Comparison of ENCODE assay signal across 8 cellular contexts in the genomic region with DNA sequence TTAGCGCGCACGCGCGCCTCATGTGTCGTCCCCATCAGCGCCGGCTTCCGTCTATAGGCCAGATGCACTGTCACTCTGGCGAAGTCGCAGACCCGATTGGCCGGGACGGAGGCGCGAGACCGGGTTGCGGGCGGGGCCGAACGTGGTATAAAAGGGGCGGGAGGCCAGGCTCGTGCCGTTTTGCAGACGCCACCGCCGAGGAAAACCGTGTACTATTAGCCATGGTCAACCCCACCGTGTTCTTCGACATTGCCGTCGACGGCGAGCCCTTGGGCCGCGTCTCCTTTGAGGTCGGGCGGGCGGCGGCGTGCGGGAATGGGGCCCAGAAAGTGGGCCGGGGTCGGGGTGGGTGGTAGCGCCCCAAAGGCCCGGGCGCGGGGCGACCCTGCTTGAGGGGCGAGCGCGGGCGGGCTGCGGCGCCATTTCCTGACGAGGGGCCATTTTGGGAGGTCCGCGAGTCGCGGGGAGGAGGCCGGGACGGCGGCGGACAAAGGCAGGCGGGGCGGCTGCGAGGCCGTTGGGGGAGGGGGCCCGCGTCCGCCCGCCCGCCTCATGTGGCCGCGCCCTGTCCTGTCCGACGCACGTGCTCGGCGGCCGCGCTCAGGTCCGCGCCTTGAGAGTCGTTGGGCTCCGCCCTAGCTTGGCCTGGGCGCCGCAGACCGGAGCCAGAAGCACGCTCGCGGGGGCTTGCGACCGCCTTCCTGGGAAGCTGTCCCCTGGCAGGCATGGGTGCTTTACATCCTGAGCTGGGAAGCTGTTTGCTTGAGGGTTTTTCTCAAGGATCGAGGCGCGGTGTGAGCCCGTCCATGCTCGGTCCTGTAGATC. TPM values are rescaled to one million over a fixed set of nuclear protein-coding genes. Genes with fewer than 3 reads are reported as not detected.
DNase-seq lines count a peak whose midpoint lies in the region; ATAC-seq and TF ChIP-seq lines count a peak whose summit lies in the region.

Gene PPIA, plus strand, starts transcription at position 178 of the 825 bp plus-strand sequence. Its CDS starts 44 bp downstream, at position 222.

- peaks cover 2 to 3% of the 10 kb centered on the region in 2 experiments; a peak in 2 of 5 replicates for H3K9me3 Mint-ChIP-seq in H9
- H3K9me3 Mint-ChIP-seq in nephron, result no peaks in the 10 kb centered on the region

- H3K4me3 Mint-ChIP-seq in H9, result peak within 1 kb of the TSS; percentile 90 to 95
- peak within 1 kb of the TSS; percentile 93 to 98 (median 95) for H3K4me3 Mint-ChIP-seq in nephron

- H3K14ac ChIP-seq in H9 (ENCODE audit: insufficient read depth, low read length), result peak within 1 kb of the TSS; percentile 98

- peak within 1 kb of the TSS; percentile 1 for H2BK5ac ChIP-seq in H9 (ENCODE audit: insufficient read length, low read length)

- no peak within 1 kb of the TSS for H3K56ac ChIP-seq in H9 (ENCODE audit: insufficient read length, low read depth, low read length)

- no peaks in the 10 kb centered on the region for H3K4me1 ChIP-seq in H9 (ENCODE audit: insufficient read depth, low read length)
- peaks cover 11% of the 10 kb centered on the region for H3K4me1 ChIP-seq in MM.1S (ENCODE audit: low read length)

- WGBS in H9 (ENCODE audit: extremely low coverage, insufficient read length, low lambda C conversion rate), result no CpG with 5 or more reads among the region's 99 CpGs

- peak within 1 kb of the TSS; percentile 98 to 99 (median 99) for H3K27ac Mint-ChIP-seq in H9
- peak within 1 kb of the TSS; percentile 94 to 99 (median 99) for H3K27ac Mint-ChIP-seq in nephron

- H3K79me2 ChIP-seq in H9 (ENCODE audit: insufficient read depth, low read length) (peaks cover 20% of the 10 kb centered on the region; the same call in 1 of the 2 replicates), MM.1S (ENCODE audit: low read length) (peaks cover 54% of the 10 kb centered on the region)

- H3K27ac ChIP-seq in H9 (ENCODE audit: insufficient read length, low read depth, low read length) (peak within 1 kb of the TSS; percentile 52), MM.1S (ENCODE audit: low read length) (peak within 1 kb of the TSS; percentile 90)

- H4K5ac ChIP-seq in H9 (ENCODE audit: insufficient read length, low read depth, low read length), result peak within 1 kb of the TSS; percentile 25

- H3K23me2 ChIP-seq in H9 (ENCODE audit: insufficient read length, low read depth, low read length, poor library complexity, severe bottlenecking), result peaks cover 5% of the 10 kb centered on the region

- peaks cover 24% of the 10 kb centered on the region; the same call in 1 of the 2 replicates for H3K36me3 ChIP-seq in MM.1S (replicated peaks; ENCODE audit: insufficient read depth, low read length)

- no peak within 1 kb of the TSS for H2BK12ac ChIP-seq in H9 (ENCODE audit: insufficient read length, low read depth, low read length)

- H3K4me1 Mint-ChIP-seq in H9 (peaks cover 9 to 15% of the 10 kb centered on the region in 2 experiments), nephron (peaks cover 23% of the 10 kb centered on the region)

- peak within 1 kb of the TSS; percentile 98 for H3K9ac ChIP-seq in H9 (ENCODE audit: extremely low read depth, insufficient read length, low read length)
- peak within 1 kb of the TSS; percentile 99 for H3K9ac ChIP-seq in MM.1S (ENCODE audit: low read length)

- peak within 1 kb of the TSS; percentile 97 for H3K4me3 ChIP-seq in MM.1S (ENCODE audit: low read length)
- peak within 1 kb of the TSS; percentile 94 for H3K4me3 ChIP-seq in fibroblast of the aortic adventitia (ENCODE audit: low read depth, low read length)

- H2AFZ ChIP-seq in H9 (ENCODE audit: low read length) (no peak within 1 kb of the TSS), MM.1S (ENCODE audit: low read length) (peak within 1 kb of the TSS; percentile 84)

- peaks cover 38 to 47% (median 42%) of the 10 kb centered on the region in 3 experiments for H3K36me3 Mint-ChIP-seq in H9 (ENCODE audit: insufficient read depth in 1 of 3, low read depth in 3 of 3)
- H3K36me3 Mint-ChIP-seq in nephron (ENCODE audit: low read depth), result peaks cover 37% of the 10 kb centered on the region

- H4K91ac ChIP-seq in H9 (ENCODE audit: insufficient read length, low read depth, low read length), result no peak within 1 kb of the TSS

- peaks cover 5% of the 10 kb centered on the region; the same call in 1 of the 2 replicates for H3K27me3 Mint-ChIP-seq in H9 (ENCODE audit: low read depth)
- H3K27me3 Mint-ChIP-seq in nephron (ENCODE audit: low read depth), result no peaks in the 10 kb centered on the region

- H3K9me3 ChIP-seq in H9 (ENCODE audit: control insufficient read depth, low read depth, low read length) (no peaks in the 10 kb centered on the region), MM.1S (replicated peaks; ENCODE audit: insufficient read depth, low read length) (no peaks in the 10 kb centered on the region)

- no peaks in the 10 kb centered on the region for H3K9me2 ChIP-seq in MM.1S (replicated peaks; ENCODE audit: insufficient read depth, low read length)

- H3F3A ChIP-seq in MM.1S (ENCODE audit: insufficient read depth, low read length), result peaks cover 62% of the 10 kb centered on the region

- H3T11ph ChIP-seq in H9 (ENCODE audit: low read length), result no peak within 1 kb of the TSS

- no peak within 1 kb of the TSS for H2BK15ac ChIP-seq in H9 (ENCODE audit: low read depth, low read length)

- H3K4me2 ChIP-seq in H9 (ENCODE audit: insufficient read depth, insufficient read length, low read length) (peak within 1 kb of the TSS; percentile 100), MM.1S (ENCODE audit: low read depth, low read length) (peak within 1 kb of the TSS; percentile 83)

- no peaks in the 10 kb centered on the region for H4K20me1 ChIP-seq in H9 (ENCODE audit: control insufficient read depth, insufficient read depth, insufficient read length)
- H4K20me1 ChIP-seq in MM.1S (ENCODE audit: insufficient read depth, low read length), result peaks cover 39% of the 10 kb centered on the region

- DNase-seq in ELR (ENCODE audit: low read depth), result peak; percentile 100
- DNase-seq in H9, result peak; percentile 98
- DNase-seq in MM.1S, result peak; percentile 99
- peak; percentile 94 for DNase-seq in SHP77 treated with DMSO at 0.1 percent for 48 hours (lab: John Stamatoyannopoulos, UW)
- DNase-seq in activated effector memory CD4-positive, alpha-beta T cell treated with anti-CD3 and anti-CD28 coated beads, Interleukin-2, amount 50 U/mL, for 16 hours, result peak; percentile 100
- peak; percentile 99 for DNase-seq in fibroblast of the aortic adventitia (ENCODE audit: low read depth)
- peak; percentile 99 for DNase-seq in stimulated activated naive CD8-positive, alpha-beta T cell treated with anti-CD3 and anti-CD28 coated beads, Interleukin-15, Interleukin-2, amounts not matched to agents 100 U/mL and 50 U/mL, for 24 hours

- H2BK120ac ChIP-seq in H9 (ENCODE audit: low read depth, low read length, poor library complexity, severe bottlenecking), result peak within 1 kb of the TSS; percentile 15

- H3K27me3 ChIP-seq in H9 (ENCODE audit: insufficient read depth, low read length), result no peaks in the 10 kb centered on the region
- no peaks in the 10 kb centered on the region for H3K27me3 ChIP-seq in MM.1S (replicated peaks; ENCODE audit: insufficient read depth, low read length)

- peak; percentile 94 for ATAC-seq in stimulated activated naive CD8-positive, alpha-beta T cell treated with anti-CD3 and anti-CD28 coated beads, Interleukin-15, Interleukin-2, amounts not matched to agents 100 U/mL and 50 U/mL, for 24 hours

- H3K18ac ChIP-seq in H9 (ENCODE audit: insufficient read length, low read depth, low read length), result peak within 1 kb of the TSS; percentile 96

- H2BK20ac ChIP-seq in H9 (ENCODE audit: low read depth, low read length, poor library complexity, severe bottlenecking), result no peak within 1 kb of the TSS

- H3K79me1 ChIP-seq in H9 (ENCODE audit: insufficient read depth, low read depth, low read length, poor library complexity, severe bottlenecking), result peaks cover 2% of the 10 kb centered on the region

- H2AK5ac ChIP-seq in H9 (ENCODE audit: insufficient read length, low read length), result no peak within 1 kb of the TSS

- H3K23ac ChIP-seq in H9 (ENCODE audit: insufficient read length, low read depth, low read length), result no peak within 1 kb of the TSS

- TF ChIP-seq CTCF in H9 (conservative IDR thresholded peaks at IDR 0.05) (no peak), MM.1S (IDR thresholded peaks at IDR 0.05; ENCODE audit: low read length) (no peak), fibroblast of the aortic adventitia (IDR thresholded peaks at IDR 0.05; ENCODE audit: insufficient read depth, low read length) (no peak), nephron (IDR thresholded peaks at IDR 0.05; ENCODE audit: unreplicated experiment in 3 of 3) (no peak)

- H4K8ac ChIP-seq in H9 (replicated peaks; ENCODE audit: insufficient read length, low read depth, low read length), result no peak within 1 kb of the TSS

- no peak within 1 kb of the TSS; the same call in 1 of the 2 replicates for H3K4ac ChIP-seq in H9 (ENCODE audit: low read depth, low read length)

RNA-seq across cellular contexts. Expression of gene PPIA, which starts in this region (rescaled TPM):
- total RNA-seq in H9 (2021), result 2,409 and 2,440 TPM in 2 replicates
- 1,562 and 2,915 TPM in 2 replicates for total RNA-seq in fibroblast of the aortic adventitia (ENCODE audit: low replicate concordance)

Comparison
In these comparisons a context has a peak if more than half of its experiments do, and no peak if none do; other contexts are left out.
1. Peak in every context shown above with its lines: DNase-seq, ATAC-seq, H3K4me3 ChIP-seq and H3K27ac ChIP-seq.